In genomic region chr2:37657471-37657870, GRCh38 we compare ENCODE assay signal across 11 cellular contexts. TPM values are rescaled to one million over a fixed set of nuclear protein-coding genes. Genes with fewer than 3 reads are reported as not detected.
DNase-seq lines count a peak whose midpoint lies in the region; ATAC-seq and TF ChIP-seq lines count a peak whose summit lies in the region.
"Had no signal": no experiment of that assay in that cellular context is flagged by ENCODE, and none has a peak within 500 bp of the region (broad histone marks: within the 10 kb centered on the region; RNA-seq: fewer than 3 reads in every experiment).

No MANE protein-coding gene starts in this region.

- peaks cover 36 to 62% of the 10 kb centered on the region in 2 donors for H3K4me1 ChIP-seq in lung (ENCODE audit: control insufficient read depth in 2 of 2, insufficient read depth in 2 of 2, low read length in 2 of 2)
- peaks cover 2 to 72% (median 14%) of the 10 kb centered on the region in 5 donors for H3K4me1 ChIP-seq in subcutaneous abdominal adipose tissue (ENCODE audit: control insufficient read depth in 5 of 5, insufficient read depth in 5 of 5, low read length in 5 of 5)

- no peak overlapping the region for H3K4me3 Mint-ChIP-seq in activated T-cell treated with anti-CD3 and anti-CD28 coated beads, Interleukin-2, amount 50 U/mL, for 24 hours
- no peak overlapping the region for H3K4me3 Mint-ChIP-seq in activated naive CD8-positive, alpha-beta T cell treated with anti-CD3 and anti-CD28 coated beads for 36 hours

- no peak for TF ChIP-seq CTCF in lung (IDR thresholded peaks at IDR 0.05; ENCODE audit: control extremely low read depth, extremely low read depth)

- H3K27ac ChIP-seq in lung (ENCODE audit: low read depth in 1 of 2, low read length in 1 of 2) (peak overlapping the region; percentile 42 to 89), subcutaneous abdominal adipose tissue (ENCODE audit: low read depth, low read length) (peak overlapping the region; percentile 69)

- H3K9me3 ChIP-seq in lung (ENCODE audit: control insufficient read depth in 2 of 2, insufficient read depth in 1 of 2, low read length in 1 of 2) (no peaks in the 10 kb centered on the region), subcutaneous abdominal adipose tissue (ENCODE audit: control insufficient read depth in 5 of 5, low read length in 5 of 5) (no peaks in the 10 kb centered on the region)

- DNase-seq in activated T-cell treated with anti-CD3 and anti-CD28 coated beads, Interleukin-2, amount 50 U/mL, for 24 hours = no peak
- DNase-seq in activated T-cell treated with anti-CD3 and anti-CD28 coated beads for 4 hours = no peak
- no peak for DNase-seq in activated naive CD8-positive, alpha-beta T cell treated with anti-CD3 and anti-CD28 coated beads for 36 hours
- no peak for DNase-seq in lung (ENCODE audit: low spot score)
- no peak for DNase-seq in EL
- no peak for DNase-seq in NCI-H1417 (lab: John Stamatoyannopoulos, UW)
- DNase-seq in NCI-H1105 (lab: John Stamatoyannopoulos, UW) = no peak
- DNase-seq: ACHN; activated T-cell treated with anti-CD3 and anti-CD28 coated beads, Interleukin-2, amount 50 U/mL, for 48 hours; NCI-H526 had no signal

- ATAC-seq in lung (ENCODE audit: insufficient read depth, low FRiP score) = no peak

- no peaks in the 10 kb centered on the region for H3K27me3 Mint-ChIP-seq in activated T-cell treated with anti-CD3 and anti-CD28 coated beads, Interleukin-2, amount 50 U/mL, for 24 hours
- no peaks in the 10 kb centered on the region for H3K27me3 Mint-ChIP-seq in activated naive CD8-positive, alpha-beta T cell treated with anti-CD3 and anti-CD28 coated beads for 36 hours

- H3K9ac ChIP-seq in subcutaneous abdominal adipose tissue (ENCODE audit: low read length in 5 of 5) = no peak overlapping the region

- no peak overlapping the region for H3K4me3 ChIP-seq in lung
- H3K4me3 ChIP-seq in subcutaneous abdominal adipose tissue (ENCODE audit: low read depth in 1 of 5, low read length in 5 of 5) = no peak overlapping the region

- H3K36me3 ChIP-seq in lung (ENCODE audit: control insufficient read depth in 2 of 2, insufficient read depth in 2 of 2, low read length in 2 of 2) (peaks cover 0 to 8% of the 10 kb centered on the region in 2 donors), subcutaneous abdominal adipose tissue (ENCODE audit: control insufficient read depth in 5 of 5, insufficient read depth in 5 of 5, low read length in 5 of 5) (peaks cover 0 to 3% (median 0%) of the 10 kb centered on the region in 5 donors)

- peaks cover 90% of the 10 kb centered on the region for H3K36me3 Mint-ChIP-seq in activated T-cell treated with anti-CD3 and anti-CD28 coated beads, Interleukin-2, amount 50 U/mL, for 24 hours (ENCODE audit: low read depth)
- peaks cover 45% of the 10 kb centered on the region for H3K36me3 Mint-ChIP-seq in activated naive CD8-positive, alpha-beta T cell treated with anti-CD3 and anti-CD28 coated beads for 36 hours

- H3K9me3 Mint-ChIP-seq in activated T-cell treated with anti-CD3 and anti-CD28 coated beads, Interleukin-2, amount 50 U/mL, for 24 hours = no peaks in the 10 kb centered on the region
- peaks cover 4% of the 10 kb centered on the region for H3K9me3 Mint-ChIP-seq in activated naive CD8-positive, alpha-beta T cell treated with anti-CD3 and anti-CD28 coated beads for 36 hours

- H3K27ac Mint-ChIP-seq in activated T-cell treated with anti-CD3 and anti-CD28 coated beads, Interleukin-2, amount 50 U/mL, for 24 hours = peak overlapping the region; percentile 91
- peak overlapping the region; percentile 84 for H3K27ac Mint-ChIP-seq in activated naive CD8-positive, alpha-beta T cell treated with anti-CD3 and anti-CD28 coated beads for 36 hours

- WGBS in lung, 2 donors = 95 to 99% methylated on average over 4 of the region's 4 CpGs

- peaks cover 98% of the 10 kb centered on the region for H3K4me1 Mint-ChIP-seq in activated T-cell treated with anti-CD3 and anti-CD28 coated beads, Interleukin-2, amount 50 U/mL, for 24 hours (ENCODE audit: low read depth)
- peaks cover 75% of the 10 kb centered on the region for H3K4me1 Mint-ChIP-seq in activated naive CD8-positive, alpha-beta T cell treated with anti-CD3 and anti-CD28 coated beads for 36 hours

- H3K27me3 ChIP-seq in lung (ENCODE audit: control insufficient read depth, insufficient read depth) = no peaks in the 10 kb centered on the region
- H3K27me3 ChIP-seq in subcutaneous abdominal adipose tissue (ENCODE audit: control insufficient read depth in 5 of 5, insufficient read depth in 4 of 5, low read length in 5 of 5) = no peaks in the 10 kb centered on the region

RNA-seq across cellular contexts. Expression of gene CDC42EP3, which starts 14.0 kb away (rescaled TPM):
- 10 to 100 TPM; 18.6 to 22.2 TPM for total RNA-seq in activated naive CD8-positive, alpha-beta T cell treated with anti-CD3 and anti-CD28 coated beads for 36 hours
- total RNA-seq in lung = 10 to 100 TPM; 38.7 to 59.0 TPM
- polyA plus RNA-seq in lung = 10 to 100 TPM; 22.9 to 37.4 TPM
